ENCODE assay signal across 20 cellular contexts in genomic region chr7:138701312-138701923, GRCh38. TPM values are rescaled to one million over a fixed set of nuclear protein-coding genes. Genes with fewer than 3 reads are reported as not detected.
A peak's percentile ranks its signal among the peaks of the same experiment; 100 is the strongest.
DNase-seq lines count a peak whose midpoint lies in the region; ATAC-seq and TF ChIP-seq lines count a peak whose summit lies in the region.
"Had no signal": no experiment of that assay in that cellular context is flagged by ENCODE, and none has a peak within 500 bp of the region (broad histone marks: within the 10 kb centered on the region; RNA-seq: fewer than 3 reads in every experiment).

Gene SVOPL, minus strand, starts transcription at chr7:138701362. Its CDS starts 22,317 bp downstream, at chr7:138679045.

- 0 out of 2 replicates have a peak, but pooled peaks cover 2% of the 10 kb centered on the region for H3K9me2 ChIP-seq in GM23338 (ENCODE audit: insufficient read depth)

- 63% methylated on average over 5 of the region's 5 CpGs for WGBS in aorta, 2 donors

- no peaks in the 10 kb centered on the region for H3K36me3 Mint-ChIP-seq in GM23338 (ENCODE audit: low read depth)
- H3K36me3 Mint-ChIP-seq: CD4-positive, alpha-beta memory T cell had no signal

- no peak for TF ChIP-seq CTCF in GM23338 (conservative IDR thresholded peaks at IDR 0.05; ENCODE audit: low read depth in 2 of 2)

- no peaks in the 10 kb centered on the region for H4K20me1 ChIP-seq in GM23338 (replicated peaks; ENCODE audit: insufficient read depth)

- no peaks in the 10 kb centered on the region for H3F3A ChIP-seq in GM23338 (replicated peaks; ENCODE audit: low read depth)

- H3K4me3 ChIP-seq in GM23338 (no peak within 1 kb of the TSS), aorta (ENCODE audit: low read length in 2 of 2) (no peak within 1 kb of the TSS)
- H3K4me3 ChIP-seq: A549 had no signal

- no peak within 1 kb of the TSS for H3K4me2 ChIP-seq in GM23338
- H3K4me2 ChIP-seq: A549 had no signal

- H3K9me3 Mint-ChIP-seq in GM23338 = no peaks in the 10 kb centered on the region; the same call in 2 of the 3 replicates
- H3K9me3 Mint-ChIP-seq: HFFc6 had no signal

- POLR2A ChIA-PET in HEK293T (lab: Yijun Ruan, JAX) = no interaction called here

- H3K4me1 ChIP-seq in GM23338 (ENCODE audit: insufficient read depth) = no peaks in the 10 kb centered on the region
- H3K4me1 ChIP-seq in aorta (ENCODE audit: control insufficient read depth in 1 of 2, insufficient read depth in 2 of 2, low read length in 2 of 2) = no peaks in the 10 kb centered on the region
- H3K4me1 ChIP-seq: A549 had no signal

- DNase-seq in GM23338 (ENCODE audit: low spot score) (no peak), left colon (no peak), sciatic nerve (ENCODE audit: low spot score) (peak; percentile 17), aorta (no peak), GM19238 (ENCODE audit: insufficient read length, low spot score) (no peak), HEK293T (ENCODE audit: extremely low spot score) (no peak)
- DNase-seq: AML-193; Calu3; CD4-positive, alpha-beta memory T cell; DMS79 treated with DMSO at 0.1 percent for 48 hours; GF-D8; HCEC 1CT; HFFc6; KG1 had no signal

- H3K27ac Mint-ChIP-seq in GM23338 = no peak within 1 kb of the TSS
- H3K27ac Mint-ChIP-seq: CD4-positive, alpha-beta memory T cell; HFFc6 had no signal

- H3K36me3 ChIP-seq in GM23338 (ENCODE audit: insufficient read depth) (no peaks in the 10 kb centered on the region), aorta (ENCODE audit: control insufficient read depth in 1 of 2, insufficient read depth in 2 of 2, low read length in 1 of 2) (no peaks in the 10 kb centered on the region)

- ATAC-seq in GM23338 (no peak), left colon (peak; percentile 34), sciatic nerve (no peak), aorta (ENCODE audit: low FRiP score) (peak; percentile 46), HG02973 (IDR thresholded peaks at IDR 0.05; ENCODE audit: unreplicated experiment) (no peak)
- ATAC-seq: A549 had no signal

- H3K9me3 ChIP-seq in aorta (ENCODE audit: control insufficient read depth, low read length) = no peaks in the 10 kb centered on the region
- H3K9me3 ChIP-seq: A549 had no signal

- intact Hi-C loops in left colon (cut with DNase I, micrococcal nuclease) = no loop called here
- intact Hi-C loops in sciatic nerve (cut with DNase I) = no loop called here
- intact Hi-C loops in aorta (cut with DNase I) = no loop called here

- peak within 1 kb of the TSS; percentile 69; the same call in 1 of the 2 replicates for H2AFZ ChIP-seq in GM23338

- H3K4me1 Mint-ChIP-seq in GM23338 = no peaks in the 10 kb centered on the region
- H3K4me1 Mint-ChIP-seq: CD4-positive, alpha-beta memory T cell had no signal

- peaks cover 2% of the 10 kb centered on the region for H3K27me3 Mint-ChIP-seq in GM23338 (ENCODE audit: insufficient read depth, low read depth, poor library complexity)

- H3K4me3 Mint-ChIP-seq in GM23338 = no peak within 1 kb of the TSS
- H3K4me3 Mint-ChIP-seq: CD4-positive, alpha-beta memory T cell; HFFc6 had no signal

- no peak within 1 kb of the TSS for H3K27ac ChIP-seq in GM23338 (ENCODE audit: low read depth)
- no peak within 1 kb of the TSS for H3K27ac ChIP-seq in aorta (ENCODE audit: low read depth in 1 of 2, low read length in 2 of 2)
- H3K27ac ChIP-seq: 22Rv1, A549, C4-2B had no signal

- CTCF ChIA-PET in HEK293T (lab: Yijun Ruan, JAX) = no interaction called here

- H3K79me2 ChIP-seq in GM23338 (replicated peaks; ENCODE audit: insufficient read depth) = no peaks in the 10 kb centered on the region

- H3K27me3 ChIP-seq in GM23338 (ENCODE audit: insufficient read depth) (no peaks in the 10 kb centered on the region), aorta (ENCODE audit: control insufficient read depth in 1 of 2, insufficient read depth in 2 of 2, low read length in 1 of 2) (no peaks in the 10 kb centered on the region)

TF ChIP-seq in GM23338, 12 proteins besides CTCF, POLR2A, EP300 and RAD21:
- no peak for TF ChIP-seq POLR2AphosphoS5 (IDR thresholded peaks at IDR 0.05; ENCODE audit: low read depth)
- no peak for TF ChIP-seq EZH2phosphoT487 (IDR thresholded peaks at IDR 0.05; ENCODE audit: unreplicated experiment)
- TF ChIP-seq, protein P1, sequence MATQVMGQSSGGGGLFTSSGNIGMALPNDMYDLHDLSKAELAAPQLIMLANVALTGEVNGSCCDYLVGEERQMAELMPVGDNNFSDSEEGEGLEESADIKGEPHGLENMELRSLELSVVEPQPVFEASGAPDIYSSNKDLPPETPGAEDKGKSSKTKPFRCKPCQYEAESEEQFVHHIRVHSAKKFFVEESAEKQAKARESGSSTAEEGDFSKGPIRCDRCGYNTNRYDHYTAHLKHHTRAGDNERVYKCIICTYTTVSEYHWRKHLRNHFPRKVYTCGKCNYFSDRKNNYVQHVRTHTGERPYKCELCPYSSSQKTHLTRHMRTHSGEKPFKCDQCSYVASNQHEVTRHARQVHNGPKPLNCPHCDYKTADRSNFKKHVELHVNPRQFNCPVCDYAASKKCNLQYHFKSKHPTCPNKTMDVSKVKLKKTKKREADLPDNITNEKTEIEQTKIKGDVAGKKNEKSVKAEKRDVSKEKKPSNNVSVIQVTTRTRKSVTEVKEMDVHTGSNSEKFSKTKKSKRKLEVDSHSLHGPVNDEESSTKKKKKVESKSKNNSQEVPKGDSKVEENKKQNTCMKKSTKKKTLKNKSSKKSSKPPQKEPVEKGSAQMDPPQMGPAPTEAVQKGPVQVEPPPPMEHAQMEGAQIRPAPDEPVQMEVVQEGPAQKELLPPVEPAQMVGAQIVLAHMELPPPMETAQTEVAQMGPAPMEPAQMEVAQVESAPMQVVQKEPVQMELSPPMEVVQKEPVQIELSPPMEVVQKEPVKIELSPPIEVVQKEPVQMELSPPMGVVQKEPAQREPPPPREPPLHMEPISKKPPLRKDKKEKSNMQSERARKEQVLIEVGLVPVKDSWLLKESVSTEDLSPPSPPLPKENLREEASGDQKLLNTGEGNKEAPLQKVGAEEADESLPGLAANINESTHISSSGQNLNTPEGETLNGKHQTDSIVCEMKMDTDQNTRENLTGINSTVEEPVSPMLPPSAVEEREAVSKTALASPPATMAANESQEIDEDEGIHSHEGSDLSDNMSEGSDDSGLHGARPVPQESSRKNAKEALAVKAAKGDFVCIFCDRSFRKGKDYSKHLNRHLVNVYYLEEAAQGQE (IDR thresholded peaks at IDR 0.05; ENCODE audit: unreplicated experiment) = no peak
- TF ChIP-seq EZH2 (IDR thresholded peaks at IDR 0.05; ENCODE audit: low read depth, unreplicated experiment) = no peak
- no peak for TF ChIP-seq NANOG (IDR thresholded peaks at IDR 0.05; ENCODE audit: borderline replicate concordance)

TF ChIP-seq in HEK293T, 16 proteins besides CTCF, POLR2A, EP300 and RAD21:
- TF ChIP-seq SP1 (IDR thresholded peaks at IDR 0.05) (no peak), NFRKB (IDR thresholded peaks at IDR 0.05) (no peak), FOXM1 (IDR thresholded peaks at IDR 0.05; ENCODE audit: borderline replicate concordance) (no peak), ARNT (IDR thresholded peaks at IDR 0.05) (no peak), SUZ12 (IDR thresholded peaks at IDR 0.05) (no peak), ZNF384 (IDR thresholded peaks at IDR 0.05) (no peak), HDGF (IDR thresholded peaks at IDR 0.05; ENCODE audit: borderline replicate concordance) (no peak), L3MBTL2 (conservative IDR thresholded peaks at IDR 0.05) (no peak)

RNA-seq across cellular contexts. Expression of gene SVOPL, which starts in this region (rescaled TPM):
- total RNA-seq in GM23338 (2014; rRNA removed; shearing (Covaris generic)) = 0.70 and 1.4 TPM in 2 replicates
- polyA plus RNA-seq in GM23338 (2016; fragmentation: Nextera tagmentation; extraction: Ambion mirVana) (2.1 and 2.6 TPM in 2 replicates), aorta (1 to 10 TPM in 1 of 2 donors, not detected in 1; 1.2 TPM)
- total RNA-seq in left colon (1 to 10 TPM; 1.5 to 2.4 TPM), sciatic nerve (not detected), aorta (not detected)
- total RNA-seq: CD4-positive, alpha-beta memory T cell; HFFc6; HT-29 had no signal
- polyA plus RNA-seq: BJ; CD4-positive, alpha-beta memory T cell had no signal

Comparison
In these comparisons a context has a peak if more than half of its experiments do, and no peak if none do; other contexts are left out.
1. Peak in DNase-seq in sciatic nerve; RNA of the gene not detected or under 1 TPM.
2. ATAC-seq: peak in left colon (single experiment) and aorta (single experiment); none in GM23338 (single experiment), sciatic nerve (single experiment) and HG02973 (single experiment).